Comparison of ENCODE assay signal across 21 cellular contexts in the genomic region with DNA sequence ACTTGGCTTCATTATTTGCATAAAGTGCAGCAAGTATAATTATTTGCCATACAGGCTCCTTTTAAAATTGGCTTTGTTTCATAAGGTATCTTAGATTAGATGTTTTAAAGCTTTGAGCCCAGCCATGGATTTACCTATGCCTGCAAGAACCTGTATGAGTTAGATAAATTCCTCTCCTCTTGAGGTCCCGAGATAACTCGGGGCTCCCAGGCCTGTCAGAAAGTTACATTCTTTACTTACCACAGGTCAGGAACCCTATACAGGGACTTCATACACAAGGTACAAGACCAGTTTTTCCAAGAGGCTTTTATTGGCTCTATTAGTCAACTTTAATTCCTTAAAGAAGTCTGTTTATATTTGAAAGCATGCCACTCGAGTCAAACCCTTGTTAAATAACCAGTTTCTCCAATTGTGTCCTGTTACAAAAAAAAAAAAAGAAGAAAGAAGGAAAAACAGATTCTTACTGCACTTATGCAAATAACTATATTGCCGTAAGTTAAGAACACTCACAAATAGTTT. TPM values are rescaled to one million over a fixed set of nuclear protein-coding genes. Genes with fewer than 3 reads are reported as not detected.
"Had no signal": no experiment of that assay in that cellular context is flagged by ENCODE, and none has a peak within 500 bp of the region (broad histone marks: within the 10 kb centered on the region; RNA-seq: fewer than 3 reads in every experiment).

No MANE protein-coding gene starts in this region.

- DNase-seq: activated CD4-positive, alpha-beta T cell treated with anti-CD3 and anti-CD28 coated beads, Interleukin-2, amount 10 ng/mL, durations not matched to agents 24 days and 14 days; activated CD8-positive, alpha-beta memory T cell treated with anti-CD3 and anti-CD28 coated beads, Interleukin-2, amount 50 U/mL, for 48 hours; activated gamma-delta T cell; activated T-cell treated with anti-CD3 and anti-CD28 coated beads, Interleukin-2, amount 50 U/mL, for 72 hours; heart left ventricle; left cardiac atrium; naive thymus-derived CD4-positive, alpha-beta T cell; small intestine; stimulated activated CD4-positive, alpha-beta T cell treated with anti-CD3 and anti-CD28 coated beads, Interleukin-4, amount 100 ng/mL, for 4 hours; stimulated activated CD8-positive, alpha-beta memory T cell treated with anti-CD3 and anti-CD28 coated beads, Interleukin-4, amount 100 ng/mL, for 48 hours; stimulated activated naive CD4-positive, alpha-beta T cell treated with Interleukin-2 at 50 U/mL for 16 hours; T-helper 2 cell; upper lobe of left lung had no signal

- H3K27ac Mint-ChIP-seq: activated CD4-positive, alpha-beta T cell treated with anti-CD3 and anti-CD28 coated beads, Interleukin-2, amount 10 ng/mL, durations not matched to agents 24 days and 14 days; activated naive CD4-positive, alpha-beta T cell treated with anti-CD3 and anti-CD28 coated beads, Interleukin-2, amount 50 U/mL, for 72 hours; activated T-cell treated with anti-CD3 and anti-CD28 coated beads, Interleukin-2, amount 50 U/mL, for 72 hours had no signal

- H3K27me3 Mint-ChIP-seq: activated CD4-positive, alpha-beta T cell treated with anti-CD3 and anti-CD28 coated beads, Interleukin-2, amount 10 ng/mL, durations not matched to agents 24 days and 14 days; central memory CD8-positive, alpha-beta T cell; naive thymus-derived CD4-positive, alpha-beta T cell had no signal

- H3K27me3 ChIP-seq: heart left ventricle, suprapubic skin, upper lobe of left lung had no signal

- H3K27ac ChIP-seq: coronary artery, neutrophil had no signal

- H3K9me3 Mint-ChIP-seq: activated CD4-positive, alpha-beta T cell treated with anti-CD3 and anti-CD28 coated beads, Interleukin-2, amount 10 ng/mL, durations not matched to agents 24 days and 14 days; activated naive CD4-positive, alpha-beta T cell treated with anti-CD3 and anti-CD28 coated beads, Interleukin-2, amount 50 U/mL, for 72 hours; activated T-cell treated with anti-CD3 and anti-CD28 coated beads, Interleukin-2, amount 50 U/mL, for 72 hours; central memory CD8-positive, alpha-beta T cell; naive thymus-derived CD4-positive, alpha-beta T cell had no signal

- ATAC-seq: activated naive CD4-positive, alpha-beta T cell treated with anti-CD3 and anti-CD28 coated beads, Interleukin-2, amount 50 U/mL, for 72 hours; activated T-cell treated with anti-CD3 and anti-CD28 coated beads, Interleukin-2, amount 50 U/mL, for 72 hours; heart left ventricle; left cardiac atrium; naive thymus-derived CD4-positive, alpha-beta T cell; WTC11 had no signal

- H3K9me3 ChIP-seq: heart left ventricle, neutrophil, suprapubic skin, upper lobe of left lung had no signal

- H3K4me3 ChIP-seq: coronary artery, heart left ventricle, lung, suprapubic skin, upper lobe of left lung had no signal

- H3K36me3 ChIP-seq: heart left ventricle, neutrophil, suprapubic skin, upper lobe of left lung had no signal

- H3K4me3 Mint-ChIP-seq: activated CD4-positive, alpha-beta T cell treated with anti-CD3 and anti-CD28 coated beads, Interleukin-2, amount 10 ng/mL, durations not matched to agents 24 days and 14 days; activated T-cell treated with anti-CD3 and anti-CD28 coated beads, Interleukin-2, amount 50 U/mL, for 72 hours; central memory CD8-positive, alpha-beta T cell; naive thymus-derived CD4-positive, alpha-beta T cell; WTC11 had no signal

RNA-seq across cellular contexts. Expression of a gene that starts 22.0 kb away (rescaled TPM):
- total RNA-seq: left cardiac atrium, suprapubic skin had no signal
- polyA plus RNA-seq: heart left ventricle had no signal

RNA-seq across cellular contexts. Expression of a gene that starts 40.6 kb away (rescaled TPM):
- total RNA-seq: frontal cortex had no signal
